ENCODE assay signal across 17 cellular contexts in the genomic region with DNA sequence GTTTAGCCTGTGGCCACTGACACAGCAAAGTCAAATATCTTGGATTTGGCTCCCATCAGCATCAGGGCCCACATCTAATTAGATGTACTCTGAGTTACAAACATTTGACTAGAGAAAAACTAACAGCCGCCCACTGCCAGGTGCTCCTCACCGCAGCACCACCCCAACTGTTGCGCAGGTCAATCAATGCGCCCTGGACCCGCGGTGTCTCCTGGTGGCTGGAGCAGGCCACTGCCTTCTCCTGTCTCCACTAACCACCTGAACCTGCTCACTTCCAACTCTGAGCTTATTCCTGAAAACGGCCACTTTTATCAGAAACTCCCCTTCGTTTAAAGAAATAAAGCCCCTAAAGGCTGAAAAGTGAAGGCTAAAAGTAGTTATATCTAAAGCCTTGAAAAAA. TPM values are rescaled to one million over a fixed set of nuclear protein-coding genes. Genes with fewer than 3 reads are reported as not detected.
DNase-seq lines count a peak whose midpoint lies in the region; ATAC-seq and TF ChIP-seq lines count a peak whose summit lies in the region.
"Had no signal": no experiment of that assay in that cellular context is flagged by ENCODE, and none has a peak within 500 bp of the region (broad histone marks: within the 10 kb centered on the region; RNA-seq: fewer than 3 reads in every experiment).

No MANE protein-coding gene starts in this region.

- no peaks in the 10 kb centered on the region for H3K36me3 Mint-ChIP-seq in WTC11
- H3K36me3 Mint-ChIP-seq: natural killer cell had no signal

- POLR2A ChIA-PET in WTC11 (lab: Charles Lee), result interaction anchor here (1.0 kb wide), 1 partner anchor 9 kb away, joined by 5 read pairs; no protein-coding TSS in a partner anchor

- TF ChIP-seq CTCF in GM12875 (IDR thresholded peaks at IDR 0.05; ENCODE audit: borderline replicate concordance, insufficient read depth, low read depth, low read length) (0 out of 2 replicates have a peak, but pooled peaks have one; percentile 8), WTC11 (IDR thresholded peaks at IDR 0.05) (no peak)

- DNase-seq in ELF-1 (ENCODE audit: low read depth, low spot score) (peak; percentile 14), WTC11 (ENCODE audit: low spot score) (peak; percentile 52), left lobe of liver (ENCODE audit: low spot score) (no peak), AG08396 (ENCODE audit: low spot score) (no peak), CD1c-positive myeloid dendritic cell (ENCODE audit: extremely low spot score) (no peak)
- no peak for DNase-seq in stimulated activated CD4-positive, alpha-beta T cell treated with anti-CD3 and anti-CD28 coated beads, Interleukin-4, amount 100 ng/mL, for 4 hours
- DNase-seq: activated CD8-positive, alpha-beta memory T cell treated with anti-CD3 and anti-CD28 coated beads, Interleukin-2, amount 50 U/mL, for 4 hours; HFFc6; natural killer cell; NCI-H1436; Right ventricle myocardium superior had no signal

- peaks cover 12% of the 10 kb centered on the region for H3K27me3 Mint-ChIP-seq in WTC11 (ENCODE audit: low read depth)
- H3K27me3 Mint-ChIP-seq: activated naive CD4-positive, alpha-beta T cell treated with anti-CD3 and anti-CD28 coated beads, Interleukin-2, amount 50 U/mL, for 24 hours; memory B cell had no signal

- no peak overlapping the region for H3K27ac Mint-ChIP-seq in WTC11
- H3K27ac Mint-ChIP-seq: activated naive CD4-positive, alpha-beta T cell treated with anti-CD3 and anti-CD28 coated beads, Interleukin-2, amount 50 U/mL, for 24 hours; HFFc6 had no signal

- H3K4me3 Mint-ChIP-seq in WTC11, result no peak overlapping the region
- H3K4me3 Mint-ChIP-seq: HFFc6; memory B cell; natural killer cell; stimulated activated effector memory CD8-positive, alpha-beta T cell treated with anti-CD3 and anti-CD28 coated beads, Interleukin-12 subunit alpha, Interleukin-12 subunit beta, amount 100 ng/mL, for 72 hours had no signal

- ATAC-seq in WTC11 (peak; percentile 79), left lobe of liver (peak; percentile 45)
- ATAC-seq: natural killer cell; stimulated activated effector memory CD8-positive, alpha-beta T cell treated with anti-CD3 and anti-CD28 coated beads, Interleukin-12 subunit alpha, Interleukin-12 subunit beta, amount 100 ng/mL, for 72 hours had no signal

- CTCF ChIA-PET in WTC11 (lab: Charles Lee), result interaction anchor here (0.6 to 2.8 kb wide), 10 partner anchors 16 to 361 kb away, joined by 3 to 24 read pairs (median 3); a partner anchor contains a TSS

- no peak overlapping the region for H3K4me3 ChIP-seq in GM12875 (ENCODE audit: low read depth, low read length)
- H3K4me3 ChIP-seq: breast epithelium, thoracic aorta had no signal

- H3K4me1 Mint-ChIP-seq in WTC11, result peaks cover 22% of the 10 kb centered on the region

- no peaks in the 10 kb centered on the region for H3K9me3 Mint-ChIP-seq in WTC11
- H3K9me3 Mint-ChIP-seq: activated naive CD4-positive, alpha-beta T cell treated with anti-CD3 and anti-CD28 coated beads, Interleukin-2, amount 50 U/mL, for 24 hours; HFFc6; memory B cell; natural killer cell; stimulated activated effector memory CD8-positive, alpha-beta T cell treated with anti-CD3 and anti-CD28 coated beads, Interleukin-12 subunit alpha, Interleukin-12 subunit beta, amount 100 ng/mL, for 72 hours had no signal

TF ChIP-seq in WTC11, 78 proteins besides CTCF, POLR2A, EP300 and RAD21:
- TF ChIP-seq, protein P1, sequence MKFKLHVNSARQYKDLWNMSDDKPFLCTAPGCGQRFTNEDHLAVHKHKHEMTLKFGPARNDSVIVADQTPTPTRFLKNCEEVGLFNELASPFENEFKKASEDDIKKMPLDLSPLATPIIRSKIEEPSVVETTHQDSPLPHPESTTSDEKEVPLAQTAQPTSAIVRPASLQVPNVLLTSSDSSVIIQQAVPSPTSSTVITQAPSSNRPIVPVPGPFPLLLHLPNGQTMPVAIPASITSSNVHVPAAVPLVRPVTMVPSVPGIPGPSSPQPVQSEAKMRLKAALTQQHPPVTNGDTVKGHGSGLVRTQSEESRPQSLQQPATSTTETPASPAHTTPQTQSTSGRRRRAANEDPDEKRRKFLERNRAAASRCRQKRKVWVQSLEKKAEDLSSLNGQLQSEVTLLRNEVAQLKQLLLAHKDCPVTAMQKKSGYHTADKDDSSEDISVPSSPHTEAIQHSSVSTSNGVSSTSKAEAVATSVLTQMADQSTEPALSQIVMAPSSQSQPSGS (CRISPR knock-in tag; IDR thresholded peaks at IDR 0.05; ENCODE audit: borderline replicate concordance, low read depth), result no peak
- TF ChIP-seq CREM (CRISPR knock-in tag; IDR thresholded peaks at IDR 0.05), result no peak
- TF ChIP-seq, protein P2, sequence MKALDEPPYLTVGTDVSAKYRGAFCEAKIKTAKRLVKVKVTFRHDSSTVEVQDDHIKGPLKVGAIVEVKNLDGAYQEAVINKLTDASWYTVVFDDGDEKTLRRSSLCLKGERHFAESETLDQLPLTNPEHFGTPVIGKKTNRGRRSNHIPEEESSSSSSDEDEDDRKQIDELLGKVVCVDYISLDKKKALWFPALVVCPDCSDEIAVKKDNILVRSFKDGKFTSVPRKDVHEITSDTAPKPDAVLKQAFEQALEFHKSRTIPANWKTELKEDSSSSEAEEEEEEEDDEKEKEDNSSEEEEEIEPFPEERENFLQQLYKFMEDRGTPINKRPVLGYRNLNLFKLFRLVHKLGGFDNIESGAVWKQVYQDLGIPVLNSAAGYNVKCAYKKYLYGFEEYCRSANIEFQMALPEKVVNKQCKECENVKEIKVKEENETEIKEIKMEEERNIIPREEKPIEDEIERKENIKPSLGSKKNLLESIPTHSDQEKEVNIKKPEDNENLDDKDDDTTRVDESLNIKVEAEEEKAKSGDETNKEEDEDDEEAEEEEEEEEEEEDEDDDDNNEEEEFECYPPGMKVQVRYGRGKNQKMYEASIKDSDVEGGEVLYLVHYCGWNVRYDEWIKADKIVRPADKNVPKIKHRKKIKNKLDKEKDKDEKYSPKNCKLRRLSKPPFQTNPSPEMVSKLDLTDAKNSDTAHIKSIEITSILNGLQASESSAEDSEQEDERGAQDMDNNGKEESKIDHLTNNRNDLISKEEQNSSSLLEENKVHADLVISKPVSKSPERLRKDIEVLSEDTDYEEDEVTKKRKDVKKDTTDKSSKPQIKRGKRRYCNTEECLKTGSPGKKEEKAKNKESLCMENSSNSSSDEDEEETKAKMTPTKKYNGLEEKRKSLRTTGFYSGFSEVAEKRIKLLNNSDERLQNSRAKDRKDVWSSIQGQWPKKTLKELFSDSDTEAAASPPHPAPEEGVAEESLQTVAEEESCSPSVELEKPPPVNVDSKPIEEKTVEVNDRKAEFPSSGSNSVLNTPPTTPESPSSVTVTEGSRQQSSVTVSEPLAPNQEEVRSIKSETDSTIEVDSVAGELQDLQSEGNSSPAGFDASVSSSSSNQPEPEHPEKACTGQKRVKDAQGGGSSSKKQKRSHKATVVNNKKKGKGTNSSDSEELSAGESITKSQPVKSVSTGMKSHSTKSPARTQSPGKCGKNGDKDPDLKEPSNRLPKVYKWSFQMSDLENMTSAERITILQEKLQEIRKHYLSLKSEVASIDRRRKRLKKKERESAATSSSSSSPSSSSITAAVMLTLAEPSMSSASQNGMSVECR (CRISPR knock-in tag; IDR thresholded peaks at IDR 0.05; ENCODE audit: borderline replicate concordance), result no peak
TF ChIP-seq in WTC11: peak in this region for 0.

RNA-seq across cellular contexts. Expression of a gene that starts 4.3 kb away (rescaled TPM):
- total RNA-seq in WTC11 (2021), result 8.7 to 11.0 TPM (median 8.7 TPM) in 3 replicates
- 10.1 TPM for total RNA-seq in left lobe of liver

Comparison
In these comparisons a context has a peak if more than half of its experiments do, and no peak if none do; other contexts are left out.
1. DNase-seq: peak in ELF-1 (single experiment) and WTC11 (single experiment); none in left lobe of liver (single experiment), AG08396 (single experiment), stimulated activated CD4-positive, alpha-beta T cell treated with anti-CD3 and anti-CD28 coated beads, Interleukin-4, amount 100 ng/mL, for 4 hours (0 of 2) and CD1c-positive myeloid dendritic cell (single experiment).